ENCODE assay signal across 1 cellular context in the genomic region with DNA sequence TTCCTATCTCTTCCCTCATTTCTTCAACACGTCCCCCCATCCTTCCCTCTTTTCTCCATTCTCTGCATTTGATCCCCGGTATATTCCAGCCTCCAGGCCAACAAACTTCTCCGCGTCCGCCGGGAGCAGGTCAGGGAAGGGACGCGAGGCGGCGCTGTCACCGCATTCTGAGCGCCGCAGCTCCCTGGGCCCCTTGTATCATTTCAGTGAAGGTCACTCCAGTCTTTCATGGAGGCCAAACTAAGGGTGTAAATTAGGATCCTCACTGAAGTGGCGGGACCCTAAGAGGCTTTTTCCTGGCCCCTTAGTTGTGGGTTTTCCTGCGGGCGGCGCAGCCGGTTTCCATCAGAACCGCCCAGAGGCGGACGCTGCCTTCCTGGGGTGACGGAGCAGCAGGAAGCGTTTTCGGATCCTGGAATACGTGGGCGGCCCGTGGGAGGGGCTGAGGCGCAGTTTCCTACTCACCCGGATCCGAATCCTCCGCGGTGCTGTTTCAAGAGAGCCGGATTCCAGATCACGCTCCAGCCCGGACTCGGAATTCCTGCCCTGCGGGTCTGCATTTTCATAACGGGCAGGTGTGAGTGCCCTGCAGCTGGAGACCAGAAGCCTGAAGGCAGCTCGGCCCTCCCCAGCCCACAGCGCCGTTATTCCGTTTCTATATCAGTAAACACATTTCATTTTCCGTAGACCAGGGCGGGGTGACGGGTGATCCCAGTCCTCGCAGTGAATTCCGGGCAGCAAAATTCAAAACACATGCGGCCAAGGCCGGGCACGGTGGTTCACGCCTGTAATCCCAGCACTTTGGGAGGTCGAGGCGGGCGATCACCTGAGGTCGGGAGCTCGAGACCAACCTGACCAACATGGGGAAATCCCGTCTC.
TF ChIP-seq lines count a peak whose summit lies in the region.

No MANE protein-coding gene starts in this region.

TF ChIP-seq in GM12878, 131 proteins besides CTCF, POLR2A, EP300 and RAD21 (continued from another document and continues in another):
- TF ChIP-seq, protein P1, sequence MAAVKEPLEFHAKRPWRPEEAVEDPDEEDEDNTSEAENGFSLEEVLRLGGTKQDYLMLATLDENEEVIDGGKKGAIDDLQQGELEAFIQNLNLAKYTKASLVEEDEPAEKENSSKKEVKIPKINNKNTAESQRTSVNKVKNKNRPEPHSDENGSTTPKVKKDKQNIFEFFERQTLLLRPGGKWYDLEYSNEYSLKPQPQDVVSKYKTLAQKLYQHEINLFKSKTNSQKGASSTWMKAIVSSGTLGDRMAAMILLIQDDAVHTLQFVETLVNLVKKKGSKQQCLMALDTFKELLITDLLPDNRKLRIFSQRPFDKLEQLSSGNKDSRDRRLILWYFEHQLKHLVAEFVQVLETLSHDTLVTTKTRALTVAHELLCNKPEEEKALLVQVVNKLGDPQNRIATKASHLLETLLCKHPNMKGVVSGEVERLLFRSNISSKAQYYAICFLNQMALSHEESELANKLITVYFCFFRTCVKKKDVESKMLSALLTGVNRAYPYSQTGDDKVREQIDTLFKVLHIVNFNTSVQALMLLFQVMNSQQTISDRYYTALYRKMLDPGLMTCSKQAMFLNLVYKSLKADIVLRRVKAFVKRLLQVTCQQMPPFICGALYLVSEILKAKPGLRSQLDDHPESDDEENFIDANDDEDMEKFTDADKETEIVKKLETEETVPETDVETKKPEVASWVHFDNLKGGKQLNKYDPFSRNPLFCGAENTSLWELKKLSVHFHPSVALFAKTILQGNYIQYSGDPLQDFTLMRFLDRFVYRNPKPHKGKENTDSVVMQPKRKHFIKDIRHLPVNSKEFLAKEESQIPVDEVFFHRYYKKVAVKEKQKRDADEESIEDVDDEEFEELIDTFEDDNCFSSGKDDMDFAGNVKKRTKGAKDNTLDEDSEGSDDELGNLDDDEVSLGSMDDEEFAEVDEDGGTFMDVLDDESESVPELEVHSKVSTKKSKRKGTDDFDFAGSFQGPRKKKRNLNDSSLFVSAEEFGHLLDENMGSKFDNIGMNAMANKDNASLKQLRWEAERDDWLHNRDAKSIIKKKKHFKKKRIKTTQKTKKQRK (IDR thresholded peaks at IDR 0.05; ENCODE audit: low read depth, low read length): no peak
- TF ChIP-seq E4F1 (IDR thresholded peaks at IDR 0.05; ENCODE audit: borderline replicate concordance, partially characterized antibody) (no peak), BHLHE40 (IDR thresholded peaks at IDR 0.05; ENCODE audit: borderline replicate concordance in 1 of 2, low read depth in 2 of 2, low read length in 1 of 2) (0 out of 4 replicates have a peak, but pooled peaks have one; percentile 11 to 33), HDAC2 (IDR thresholded peaks at IDR 0.05) (no peak), NKRF (conservative IDR thresholded peaks at IDR 0.05) (peak; percentile 54; the same call in 1 of the 2 replicates), CHD1 (IDR thresholded peaks at IDR 0.05; ENCODE audit: low read depth, low read length) (no peak), POLR2AphosphoS2 (IDR thresholded peaks at IDR 0.05; ENCODE audit: low read depth, low read length) (no peak), ZNF592 (IDR thresholded peaks at IDR 0.05) (no peak), MTA3 (IDR thresholded peaks at IDR 0.05; ENCODE audit: borderline replicate concordance, low read length) (no peak), JUND (IDR thresholded peaks at IDR 0.05; ENCODE audit: low read depth, low read length) (no peak), CHD4 (IDR thresholded peaks at IDR 0.05) (no peak), SREBF2 (IDR thresholded peaks at IDR 0.05; ENCODE audit: low read length) (no peak), CBX3 (IDR thresholded peaks at IDR 0.05; ENCODE audit: borderline replicate concordance, low read depth) (no peak), ZNF274 (IDR thresholded peaks at IDR 0.05; ENCODE audit: insufficient read depth, insufficient read length) (no peak), TBL1XR1 (IDR thresholded peaks at IDR 0.05; ENCODE audit: low read depth, low read length) (no peak), SRF (IDR thresholded peaks at IDR 0.05; ENCODE audit: low read depth in 2 of 2, low read length in 2 of 2) (no peak), ZNF207 (IDR thresholded peaks at IDR 0.05; ENCODE audit: borderline replicate concordance) (0 out of 2 replicates have a peak, but pooled peaks have one; percentile 50), NFIC (IDR thresholded peaks at IDR 0.05; ENCODE audit: low read depth, low read length) (no peak), ZBTB4 (CRISPR knock-in tag; IDR thresholded peaks at IDR 0.05) (no peak), MYC (IDR thresholded peaks at IDR 0.05; ENCODE audit: insufficient read depth, insufficient read length, insufficient replicate concordance, low read length, severe bottlenecking) (no peak), WRNIP1 (IDR thresholded peaks at IDR 0.05; ENCODE audit: borderline replicate concordance, low read depth, low read length) (no peak)
- TF ChIP-seq, protein P2, sequence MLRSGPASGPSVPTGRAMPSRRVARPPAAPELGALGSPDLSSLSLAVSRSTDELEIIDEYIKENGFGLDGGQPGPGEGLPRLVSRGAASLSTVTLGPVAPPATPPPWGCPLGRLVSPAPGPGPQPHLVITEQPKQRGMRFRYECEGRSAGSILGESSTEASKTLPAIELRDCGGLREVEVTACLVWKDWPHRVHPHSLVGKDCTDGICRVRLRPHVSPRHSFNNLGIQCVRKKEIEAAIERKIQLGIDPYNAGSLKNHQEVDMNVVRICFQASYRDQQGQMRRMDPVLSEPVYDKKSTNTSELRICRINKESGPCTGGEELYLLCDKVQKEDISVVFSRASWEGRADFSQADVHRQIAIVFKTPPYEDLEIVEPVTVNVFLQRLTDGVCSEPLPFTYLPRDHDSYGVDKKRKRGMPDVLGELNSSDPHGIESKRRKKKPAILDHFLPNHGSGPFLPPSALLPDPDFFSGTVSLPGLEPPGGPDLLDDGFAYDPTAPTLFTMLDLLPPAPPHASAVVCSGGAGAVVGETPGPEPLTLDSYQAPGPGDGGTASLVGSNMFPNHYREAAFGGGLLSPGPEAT (IDR thresholded peaks at IDR 0.05; ENCODE audit: low read depth): peak; percentile 69
- TF ChIP-seq, protein P3, sequence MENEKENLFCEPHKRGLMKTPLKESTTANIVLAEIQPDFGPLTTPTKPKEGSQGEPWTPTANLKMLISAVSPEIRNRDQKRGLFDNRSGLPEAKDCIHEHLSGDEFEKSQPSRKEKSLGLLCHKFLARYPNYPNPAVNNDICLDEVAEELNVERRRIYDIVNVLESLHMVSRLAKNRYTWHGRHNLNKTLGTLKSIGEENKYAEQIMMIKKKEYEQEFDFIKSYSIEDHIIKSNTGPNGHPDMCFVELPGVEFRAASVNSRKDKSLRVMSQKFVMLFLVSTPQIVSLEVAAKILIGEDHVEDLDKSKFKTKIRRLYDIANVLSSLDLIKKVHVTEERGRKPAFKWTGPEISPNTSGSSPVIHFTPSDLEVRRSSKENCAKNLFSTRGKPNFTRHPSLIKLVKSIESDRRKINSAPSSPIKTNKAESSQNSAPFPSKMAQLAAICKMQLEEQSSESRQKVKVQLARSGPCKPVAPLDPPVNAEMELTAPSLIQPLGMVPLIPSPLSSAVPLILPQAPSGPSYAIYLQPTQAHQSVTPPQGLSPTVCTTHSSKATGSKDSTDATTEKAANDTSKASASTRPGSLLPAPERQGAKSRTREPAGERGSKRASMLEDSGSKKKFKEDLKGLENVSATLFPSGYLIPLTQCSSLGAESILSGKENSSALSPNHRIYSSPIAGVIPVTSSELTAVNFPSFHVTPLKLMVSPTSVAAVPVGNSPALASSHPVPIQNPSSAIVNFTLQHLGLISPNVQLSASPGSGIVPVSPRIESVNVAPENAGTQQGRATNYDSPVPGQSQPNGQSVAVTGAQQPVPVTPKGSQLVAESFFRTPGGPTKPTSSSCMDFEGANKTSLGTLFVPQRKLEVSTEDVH (IDR thresholded peaks at IDR 0.05; ENCODE audit: low read depth, partially characterized antibody): no peak
